In genomic region chr19:2633693-2634075, GRCh38 we compare ENCODE assay signal across 13 cellular contexts.
DNase-seq lines count a peak whose midpoint lies in the region; ATAC-seq and TF ChIP-seq lines count a peak whose summit lies in the region.
"Had no signal": no experiment of that assay in that cellular context is flagged by ENCODE, and none has a peak within 500 bp of the region (broad histone marks: within the 10 kb centered on the region; RNA-seq: fewer than 3 reads in every experiment).

No MANE protein-coding gene starts in this region.

- CTCF ChIA-PET in PC-3 (lab: Charles Lee) = no interaction called here

- H3K4me2 ChIP-seq in PC-3 (ENCODE audit: low read length) = peak overlapping the region; percentile 50; the same call in 1 of the 2 replicates
- no peak overlapping the region for H3K4me2 ChIP-seq in hepatocyte

- no peak for TF ChIP-seq POLR2A in stomach (IDR thresholded peaks at IDR 0.05)

- H3K4me1 ChIP-seq in PC-3 (ENCODE audit: insufficient read depth, low read length) (peaks cover 15% of the 10 kb centered on the region), hepatocyte (ENCODE audit: insufficient read depth) (peaks cover 3% of the 10 kb centered on the region), stomach (peaks cover 16 to 67% (median 50%) of the 10 kb centered on the region in 4 donors)
- H3K4me1 ChIP-seq: foreskin keratinocyte had no signal

- TF ChIP-seq CTCF in GM12865 (IDR thresholded peaks at IDR 0.05; ENCODE audit: insufficient read depth, low read depth, low read length, missing control alignments) = no peak
- TF ChIP-seq CTCF in PC-3 (conservative IDR thresholded peaks at IDR 0.05; ENCODE audit: low read depth, low read length) = no peak
- TF ChIP-seq CTCF in hepatocyte (IDR thresholded peaks at IDR 0.05; ENCODE audit: poor library complexity) = no peak
- TF ChIP-seq CTCF in stomach (IDR thresholded peaks at IDR 0.05) = no peak

- H3K9me2 ChIP-seq in PC-3 (replicated peaks; ENCODE audit: low read length) (no peaks in the 10 kb centered on the region), hepatocyte (replicated peaks; ENCODE audit: insufficient read depth) (no peaks in the 10 kb centered on the region)

- POLR2A ChIA-PET in PC-3 (lab: Charles Lee; ENCODE audit: unreplicated experiment) = no interaction called here

- no peak overlapping the region for H3K9ac ChIP-seq in PC-3 (ENCODE audit: low read length)

- H3F3A ChIP-seq in PC-3 (ENCODE audit: low read length, unreplicated experiment) = no peaks in the 10 kb centered on the region

- intact Hi-C loops in PC-3 (cut with micrococcal nuclease) = no loop called here
- intact Hi-C loops in stomach (cut with DNase I; ENCODE audit: low total_unique reads) = no loop called here

- H3K27ac ChIP-seq in PC-3 (ENCODE audit: low read length) (no peak overlapping the region), hepatocyte (peak overlapping the region; percentile 90), stomach (peak overlapping the region; percentile 31 to 84 (median 78))
- H3K27ac ChIP-seq: foreskin keratinocyte, SK-N-MC had no signal

- BruUV-seq in PC-3 (replicated peaks; lab: Mats Ljungman, UMichigan) = no TSS peak

- peak overlapping the region; percentile 4 for H3K4me3 ChIP-seq in GM12865 (ENCODE audit: low read depth, low read length)
- H3K4me3 ChIP-seq in PC-3 (ENCODE audit: low read length) = no peak overlapping the region; the same call in 1 of the 2 replicates
- no peak overlapping the region for H3K4me3 ChIP-seq in hepatocyte
- H3K4me3 ChIP-seq in stomach = peak overlapping the region in 1 of 4 donors; percentile 19
- H3K4me3 ChIP-seq: SK-N-MC had no signal

- H3K79me2 ChIP-seq in PC-3 (ENCODE audit: low read length) = no peaks in the 10 kb centered on the region
- no peaks in the 10 kb centered on the region for H3K79me2 ChIP-seq in hepatocyte

- WGBS in hepatocyte (ENCODE audit: low lambda C conversion rate, missing lambda C conversion rate) = 85% methylated on average over 12 of the region's 12 CpGs
- 73 to 86% (median 82%) methylated on average over 7 to 12 of the region's 12 CpGs for WGBS in stomach, 5 donors

- no peak for DNase-seq in GM12865 (ENCODE audit: low read depth)
- DNase-seq in PC-3 = no peak
- no peak for DNase-seq in hepatocyte (ENCODE audit: low spot score)
- DNase-seq in stomach = no peak
- DNase-seq in activated T-cell treated with anti-CD3 and anti-CD28 coated beads, Interleukin-2, amount 50 U/mL, for 48 hours = no peak
- DNase-seq in HK-2 (ENCODE audit: unreplicated experiment) = no peak
- DNase-seq: DMS 273 treated with DMSO at 0.1 percent for 48 hours, foreskin keratinocyte, NCI-H1694 treated with DMSO at 0.1 percent for 48 hours, NCI-H510A, nephron progenitor cell had no signal

- H3K9me3 ChIP-seq in PC-3 (ENCODE audit: low read length) (no peaks in the 10 kb centered on the region), hepatocyte (ENCODE audit: low read depth) (no peaks in the 10 kb centered on the region), stomach (peaks cover 0 to 13% (median 5%) of the 10 kb centered on the region in 4 donors)

- H3K27me3 ChIP-seq in PC-3 (ENCODE audit: low read length) = no peaks in the 10 kb centered on the region
- H3K27me3 ChIP-seq in hepatocyte = no peaks in the 10 kb centered on the region
- no peaks in the 10 kb centered on the region for H3K27me3 ChIP-seq in stomach
- H3K27me3 ChIP-seq: foreskin keratinocyte had no signal

- ATAC-seq in PC-3 (no peak), HG02840 (IDR thresholded peaks at IDR 0.05; ENCODE audit: low FRiP score, unreplicated experiment) (no peak)
- ATAC-seq: foreskin keratinocyte had no signal

- H4K20me1 ChIP-seq in PC-3 (ENCODE audit: low read length) = no peaks in the 10 kb centered on the region
- H4K20me1 ChIP-seq in hepatocyte (ENCODE audit: insufficient read depth, poor library complexity, severe bottlenecking) = no peaks in the 10 kb centered on the region

- H3K36me3 ChIP-seq in PC-3 (ENCODE audit: low read depth, low read length) = no peaks in the 10 kb centered on the region
- H3K36me3 ChIP-seq in hepatocyte (replicated peaks; ENCODE audit: insufficient read depth, low read depth) = no peaks in the 10 kb centered on the region
- no peaks in the 10 kb centered on the region for H3K36me3 ChIP-seq in stomach

- TF ChIP-seq EP300 in stomach (IDR thresholded peaks at IDR 0.05) = no peak

- H2AFZ ChIP-seq in PC-3 (ENCODE audit: low read length) (no peak overlapping the region), hepatocyte (no peak overlapping the region)
